Comparison of ENCODE assay signal across 8 cellular contexts in genomic region chr1:95233321-95233736, GRCh38. TPM values are rescaled to one million over a fixed set of nuclear protein-coding genes. Genes with fewer than 3 reads are reported as not detected.
DNase-seq lines count a peak whose midpoint lies in the region; ATAC-seq and TF ChIP-seq lines count a peak whose summit lies in the region.

No MANE protein-coding gene starts in this region.

- H3K27ac Mint-ChIP-seq in activated T-cell treated with anti-CD3 and anti-CD28 coated beads, Interleukin-2, amount 50 U/mL, for 72 hours = peak overlapping the region; percentile 24
- peak overlapping the region; percentile 78 for H3K27ac Mint-ChIP-seq in activated naive CD8-positive, alpha-beta T cell treated with anti-CD3 and anti-CD28 coated beads, Interleukin-2, amount 10 ng/mL, durations not matched to agents 7 days and 5 days

- DNase-seq in activated T-cell treated with anti-CD3 and anti-CD28 coated beads, Interleukin-2, amount 50 U/mL, for 72 hours = no peak
- DNase-seq in activated T-cell treated with anti-CD3 and anti-CD28 coated beads, Interleukin-2, amount 50 U/mL, for 48 hours = no peak
- no peak for DNase-seq in activated naive CD8-positive, alpha-beta T cell treated with anti-CD3 and anti-CD28 coated beads, Interleukin-2, amount 10 ng/mL, durations not matched to agents 7 days and 5 days
- DNase-seq in hepatocyte (ENCODE audit: low spot score) (peak; percentile 60), renal cortical epithelial cell (ENCODE audit: low read depth) (peak; percentile 25), SIG-M5 treated with dmso at 0.1 percent for 504 hours (lab: John Stamatoyannopoulos, UW; ENCODE audit: unreplicated experiment) (no peak)
- DNase-seq in activated CD4-positive, alpha-beta T cell treated with anti-CD3 and anti-CD28 coated beads, Interleukin-2, amount 50 U/mL, for 48 hours = no peak

- no peaks in the 10 kb centered on the region for H3K36me3 ChIP-seq in hepatocyte (replicated peaks; ENCODE audit: insufficient read depth, low read depth)

- no peaks in the 10 kb centered on the region for H3K9me3 ChIP-seq in hepatocyte (ENCODE audit: low read depth)

- no peaks in the 10 kb centered on the region for H4K20me1 ChIP-seq in hepatocyte (ENCODE audit: insufficient read depth, poor library complexity, severe bottlenecking)

- no peaks in the 10 kb centered on the region for H3K9me2 ChIP-seq in hepatocyte (replicated peaks; ENCODE audit: insufficient read depth)

- peaks cover 9% of the 10 kb centered on the region for H3K27me3 Mint-ChIP-seq in activated T-cell treated with anti-CD3 and anti-CD28 coated beads, Interleukin-2, amount 50 U/mL, for 72 hours (ENCODE audit: low read depth)
- peaks cover 20% of the 10 kb centered on the region for H3K27me3 Mint-ChIP-seq in activated naive CD8-positive, alpha-beta T cell treated with anti-CD3 and anti-CD28 coated beads, Interleukin-2, amount 10 ng/mL, durations not matched to agents 7 days and 5 days

- H3K36me3 Mint-ChIP-seq in activated T-cell treated with anti-CD3 and anti-CD28 coated beads, Interleukin-2, amount 50 U/mL, for 72 hours (ENCODE audit: insufficient read depth in 2 of 2) = peaks cover 1 to 2% of the 10 kb centered on the region in 2 donors
- peaks cover 21% of the 10 kb centered on the region for H3K36me3 Mint-ChIP-seq in activated naive CD8-positive, alpha-beta T cell treated with anti-CD3 and anti-CD28 coated beads, Interleukin-2, amount 10 ng/mL, durations not matched to agents 7 days and 5 days

- H3K4me2 ChIP-seq in hepatocyte = peak overlapping the region; percentile 88

- ATAC-seq in activated T-cell treated with anti-CD3 and anti-CD28 coated beads, Interleukin-2, amount 50 U/mL, for 72 hours (replicated peaks in 1 of 2) = no peak
- no peak for ATAC-seq in activated naive CD8-positive, alpha-beta T cell treated with anti-CD3 and anti-CD28 coated beads, Interleukin-2, amount 10 ng/mL, durations not matched to agents 7 days and 5 days (ENCODE audit: low read depth)
- ATAC-seq in GM21723 (IDR thresholded peaks at IDR 0.05; ENCODE audit: unreplicated experiment) = no peak

- H3K4me3 ChIP-seq in hepatocyte = peak overlapping the region; percentile 60

- peaks cover 38% of the 10 kb centered on the region for H3K79me2 ChIP-seq in hepatocyte

- WGBS in hepatocyte (ENCODE audit: low lambda C conversion rate, missing lambda C conversion rate) = 10% methylated on average over 13 of the region's 13 CpGs

- POLR2A ChIA-PET in activated naive CD8-positive, alpha-beta T cell treated with anti-CD3 and anti-CD28 coated beads, Interleukin-2, amount 10 ng/mL, durations not matched to agents 7 days and 5 days (lab: Charles Lee) = interaction anchor here (0.9 to 2.2 kb wide), 7 partner anchors 10 to 379 kb away, joined by 3 to 17 read pairs (median 7); partner anchors contain the start of gene ALG14

- H3K27ac ChIP-seq in hepatocyte = peak overlapping the region; percentile 91

- no peak for TF ChIP-seq CTCF in hepatocyte (IDR thresholded peaks at IDR 0.05; ENCODE audit: poor library complexity)

- peaks cover 29% of the 10 kb centered on the region for H3K4me1 Mint-ChIP-seq in activated T-cell treated with anti-CD3 and anti-CD28 coated beads, Interleukin-2, amount 50 U/mL, for 72 hours (ENCODE audit: low read depth)
- peaks cover 22% of the 10 kb centered on the region for H3K4me1 Mint-ChIP-seq in activated naive CD8-positive, alpha-beta T cell treated with anti-CD3 and anti-CD28 coated beads, Interleukin-2, amount 10 ng/mL, durations not matched to agents 7 days and 5 days

- H2AFZ ChIP-seq in hepatocyte = peak overlapping the region; percentile 97

- no peaks in the 10 kb centered on the region for H3K27me3 ChIP-seq in hepatocyte

- peaks cover 9% of the 10 kb centered on the region for H3K4me1 ChIP-seq in hepatocyte (ENCODE audit: insufficient read depth)

- peak overlapping the region; percentile 90 to 97 for H3K4me3 Mint-ChIP-seq in activated T-cell treated with anti-CD3 and anti-CD28 coated beads, Interleukin-2, amount 50 U/mL, for 72 hours
- H3K4me3 Mint-ChIP-seq in activated naive CD8-positive, alpha-beta T cell treated with anti-CD3 and anti-CD28 coated beads, Interleukin-2, amount 10 ng/mL, durations not matched to agents 7 days and 5 days = peak overlapping the region; percentile 86

- H3K9me3 Mint-ChIP-seq in activated T-cell treated with anti-CD3 and anti-CD28 coated beads, Interleukin-2, amount 50 U/mL, for 72 hours = no peaks in the 10 kb centered on the region
- no peaks in the 10 kb centered on the region for H3K9me3 Mint-ChIP-seq in activated naive CD8-positive, alpha-beta T cell treated with anti-CD3 and anti-CD28 coated beads, Interleukin-2, amount 10 ng/mL, durations not matched to agents 7 days and 5 days

RNA-seq across cellular contexts. Expression of gene RWDD3, which starts 0.7 kb away (rescaled TPM):
- 10 to 100 TPM; 15.4 to 15.8 TPM for total RNA-seq in activated T-cell treated with anti-CD3 and anti-CD28 coated beads, Interleukin-2, amount 50 U/mL, for 72 hours
- 10 to 100 TPM; 18.0 to 21.4 TPM for total RNA-seq in activated naive CD8-positive, alpha-beta T cell treated with anti-CD3 and anti-CD28 coated beads, Interleukin-2, amount 10 ng/mL, durations not matched to agents 7 days and 5 days
- 25.0 and 28.5 TPM in 2 replicates for total RNA-seq in hepatocyte
- polyA plus RNA-seq in hepatocyte = 18.9 and 23.0 TPM in 2 replicates
- 9.9 and 18.7 TPM in 2 replicates for total RNA-seq in renal cortical epithelial cell

Comparison
In these comparisons a context has a peak if more than half of its experiments do, and no peak if none do; other contexts are left out.
1. DNase-seq: peak in hepatocyte (single experiment) and renal cortical epithelial cell (single experiment); none in activated T-cell treated with anti-CD3 and anti-CD28 coated beads, Interleukin-2, amount 50 U/mL, for 72 hours (0 of 2), activated T-cell treated with anti-CD3 and anti-CD28 coated beads, Interleukin-2, amount 50 U/mL, for 48 hours (0 of 2), activated naive CD8-positive, alpha-beta T cell treated with anti-CD3 and anti-CD28 coated beads, Interleukin-2, amount 10 ng/mL, durations not matched to agents 7 days and 5 days (single experiment), SIG-M5 treated with dmso at 0.1 percent for 504 hours (single experiment) and activated CD4-positive, alpha-beta T cell treated with anti-CD3 and anti-CD28 coated beads, Interleukin-2, amount 50 U/mL, for 48 hours (0 of 2).